16 cellular contexts compared by ENCODE assay signal in the genomic region with DNA sequence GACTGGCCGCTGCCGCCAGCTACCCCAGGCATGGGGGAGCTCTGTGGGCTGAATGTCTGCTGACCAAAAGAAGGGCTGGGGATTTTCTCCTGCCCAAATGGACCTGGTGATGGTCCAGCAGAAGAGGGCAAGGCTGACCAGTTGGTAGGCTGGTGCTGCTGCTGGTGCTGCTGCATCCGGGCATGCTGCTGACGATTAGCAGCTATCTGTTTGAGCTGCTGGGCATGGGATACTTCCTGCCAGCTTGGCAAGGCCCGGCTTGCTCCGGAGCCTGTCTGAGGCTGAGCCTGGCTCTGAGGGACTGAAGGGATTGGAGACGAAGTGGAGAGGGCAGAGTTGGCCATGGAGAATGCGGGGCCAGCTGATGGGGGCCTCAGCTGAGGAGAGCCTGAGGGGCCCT.
"Had no signal": no experiment of that assay in that cellular context is flagged by ENCODE, and none has a peak within 500 bp of the region (broad histone marks: within the 10 kb centered on the region; RNA-seq: fewer than 3 reads in every experiment).

No MANE protein-coding gene starts in this region.

- H3K4me3 Mint-ChIP-seq: activated CD8-positive, alpha-beta T cell treated with anti-CD3 and anti-CD28 coated beads, Interleukin-2, amount 10 ng/mL, durations not matched to agents 7 days and 5 days; nephron; stimulated activated naive CD8-positive, alpha-beta T cell treated with anti-CD3 and anti-CD28 coated beads, Interleukin-15, amount 100 ng/mL, for 72 hours had no signal

- ATAC-seq: activated CD8-positive, alpha-beta T cell treated with anti-CD3 and anti-CD28 coated beads, Interleukin-2, amount 10 ng/mL, durations not matched to agents 7 days and 5 days; left colon; stimulated activated naive CD8-positive, alpha-beta T cell treated with anti-CD3 and anti-CD28 coated beads, Interleukin-15, amount 100 ng/mL, for 72 hours had no signal

- H3K36me3 ChIP-seq: uterus had no signal

- H3K4me1 ChIP-seq: uterus had no signal

- H3K27ac ChIP-seq: uterus, VCaP had no signal

- FAIRE-seq: endothelial cell of umbilical vein had no signal

- H3K9me3 ChIP-seq: uterus had no signal

- H3K27me3 Mint-ChIP-seq: stimulated activated naive CD8-positive, alpha-beta T cell treated with anti-CD3 and anti-CD28 coated beads, Interleukin-15, amount 100 ng/mL, for 72 hours had no signal

- H3K9me3 Mint-ChIP-seq: nephron; stimulated activated naive CD8-positive, alpha-beta T cell treated with anti-CD3 and anti-CD28 coated beads, Interleukin-15, amount 100 ng/mL, for 72 hours had no signal

- H3K27me3 ChIP-seq: uterus had no signal

- DNase-seq: activated CD4-positive, alpha-beta T cell treated with anti-CD3 and anti-CD28 coated beads for 48 hours; activated CD8-positive, alpha-beta T cell treated with anti-CD3 and anti-CD28 coated beads, Interleukin-2, amount 10 ng/mL, durations not matched to agents 7 days and 5 days; activated gamma-delta T cell treated with Interleukin-2 at 50 U/mL for 16 hours; caudate nucleus; effector CD4-positive, alpha-beta T cell; foreskin melanocyte; head of caudate nucleus; left colon; stimulated activated CD4-positive, alpha-beta T cell treated with anti-CD3 and anti-CD28 coated beads, Interleukin-4, amount 100 ng/mL, for 1 hour; stimulated activated CD8-positive, alpha-beta memory T cell treated with anti-CD3 and anti-CD28 coated beads, Interleukin-4, amount 100 ng/mL, for 48 hours; stimulated activated naive CD8-positive, alpha-beta T cell treated with anti-CD3 and anti-CD28 coated beads, Interleukin-15, amount 100 ng/mL, for 72 hours; uterus had no signal

- H3K4me3 ChIP-seq: coronary artery, uterus had no signal
